Comparison of ENCODE assay signal across 27 cellular contexts in genomic region chr12:5434647-5434968, GRCh38. TPM values are rescaled to one million over a fixed set of nuclear protein-coding genes. Genes with fewer than 3 reads are reported as not detected.
A peak's percentile ranks its signal among the peaks of the same experiment; 100 is the strongest.
DNase-seq lines count a peak whose midpoint lies in the region; ATAC-seq and TF ChIP-seq lines count a peak whose summit lies in the region.
"Had no signal": no experiment of that assay in that cellular context is flagged by ENCODE, and none has a peak within 500 bp of the region (broad histone marks: within the 10 kb centered on the region; RNA-seq: fewer than 3 reads in every experiment).

No MANE protein-coding gene starts in this region.

- ATAC-seq in left lobe of liver (no peak), HG03175 (IDR thresholded peaks at IDR 0.05; ENCODE audit: unreplicated experiment) (no peak)
- ATAC-seq: activated CD8-positive, alpha-beta T cell treated with anti-CD3 and anti-CD28 coated beads for 36 hours; CD8-positive, alpha-beta T cell; effector memory CD8-positive, alpha-beta T cell; psoas muscle; Right ventricle myocardium inferior; stimulated activated naive CD8-positive, alpha-beta T cell treated with anti-CD3 and anti-CD28 coated beads, Interleukin-15, amount 100 ng/mL, for 72 hours had no signal

- no peak overlapping the region for H2AFZ ChIP-seq in hepatocyte

- WGBS in hepatocyte (ENCODE audit: low lambda C conversion rate, missing lambda C conversion rate) = 28% methylated on average over 3 of the region's 3 CpGs

- H3K4me1 ChIP-seq in hepatocyte (ENCODE audit: insufficient read depth) = peaks cover 35% of the 10 kb centered on the region

- no peaks in the 10 kb centered on the region for H3K9me3 ChIP-seq in hepatocyte (ENCODE audit: low read depth)
- H3K9me3 ChIP-seq: psoas muscle had no signal

- no peak overlapping the region for H3K27ac ChIP-seq in hepatocyte
- H3K27ac ChIP-seq: brain microvascular endothelial cell, KMS-11, psoas muscle had no signal

- H3K79me2 ChIP-seq in hepatocyte = peaks cover 71% of the 10 kb centered on the region

- no peak overlapping the region for H3K27ac Mint-ChIP-seq in osteocyte (ENCODE audit: unreplicated experiment)
- H3K27ac Mint-ChIP-seq: activated CD8-positive, alpha-beta T cell treated with anti-CD3 and anti-CD28 coated beads for 36 hours; CD8-positive, alpha-beta T cell; effector memory CD8-positive, alpha-beta T cell; stimulated activated naive CD8-positive, alpha-beta T cell treated with anti-CD3 and anti-CD28 coated beads, Interleukin-15, amount 100 ng/mL, for 72 hours had no signal

- peaks cover 9% of the 10 kb centered on the region for H4K20me1 ChIP-seq in hepatocyte (ENCODE audit: insufficient read depth, poor library complexity, severe bottlenecking)

- H3K4me3 ChIP-seq in WI38 (ENCODE audit: low read depth, low read length) = peak overlapping the region; percentile 86
- no peak overlapping the region for H3K4me3 ChIP-seq in hepatocyte
- H3K4me3 ChIP-seq: lung had no signal

- H3K36me3 ChIP-seq in hepatocyte (replicated peaks; ENCODE audit: insufficient read depth, low read depth) = no peaks in the 10 kb centered on the region
- H3K36me3 ChIP-seq: brain microvascular endothelial cell, tibial nerve had no signal

- peak overlapping the region; percentile 92 for H3K4me2 ChIP-seq in hepatocyte
- H3K4me2 ChIP-seq: KMS-11 had no signal

- no peaks in the 10 kb centered on the region for H3K9me2 ChIP-seq in hepatocyte (replicated peaks; ENCODE audit: insufficient read depth)

- H3K36me3 Mint-ChIP-seq in osteocyte (ENCODE audit: unreplicated experiment) = no peaks in the 10 kb centered on the region
- H3K36me3 Mint-ChIP-seq: CD8-positive, alpha-beta T cell had no signal

- peaks cover 44% of the 10 kb centered on the region for H3K27me3 Mint-ChIP-seq in osteocyte (ENCODE audit: unreplicated experiment)

- TF ChIP-seq CTCF in WI38 (IDR thresholded peaks at IDR 0.05; ENCODE audit: low read depth, low read length) (no peak), hepatocyte (IDR thresholded peaks at IDR 0.05; ENCODE audit: poor library complexity) (no peak), osteocyte (IDR thresholded peaks at IDR 0.05) (no peak)

- H3K27me3 ChIP-seq in hepatocyte = peaks cover 30% of the 10 kb centered on the region

- DNase-seq in NCI-H1694 treated with DMSO at 0.1 percent for 48 hours (lab: John Stamatoyannopoulos, UW) (peak; percentile 27), NCI-H1694 (lab: John Stamatoyannopoulos, UW) (no peak), hepatocyte (ENCODE audit: low spot score) (no peak), left lobe of liver (ENCODE audit: low spot score) (no peak), osteocyte (ENCODE audit: extremely low spot score, unreplicated experiment) (no peak), LoVo (ENCODE audit: low spot score) (no peak)
- DNase-seq: 8988T; activated CD8-positive, alpha-beta T cell treated with anti-CD3 and anti-CD28 coated beads for 36 hours; activated effector memory CD4-positive, alpha-beta T cell treated with Interleukin-2 at 50 U/mL for 16 hours; activated T-cell treated with anti-CD3 and anti-CD28 coated beads for 4 hours; brain microvascular endothelial cell; DMS 273 treated with DMSO at 0.1 percent for 48 hours; effector memory CD8-positive, alpha-beta T cell; kidney; NCI-H187; NCI-H226; psoas muscle; stimulated activated naive CD8-positive, alpha-beta T cell treated with anti-CD3 and anti-CD28 coated beads, Interleukin-15, amount 100 ng/mL, for 72 hours; SW 1271 had no signal

- peaks cover 19% of the 10 kb centered on the region for H3K4me1 Mint-ChIP-seq in osteocyte (ENCODE audit: unreplicated experiment)

- peaks cover 3% of the 10 kb centered on the region for H3K9me3 Mint-ChIP-seq in osteocyte (ENCODE audit: unreplicated experiment)
- H3K9me3 Mint-ChIP-seq: activated CD8-positive, alpha-beta T cell treated with anti-CD3 and anti-CD28 coated beads for 36 hours; stimulated activated naive CD8-positive, alpha-beta T cell treated with anti-CD3 and anti-CD28 coated beads, Interleukin-15, amount 100 ng/mL, for 72 hours had no signal

- no peak overlapping the region for H3K4me3 Mint-ChIP-seq in osteocyte (ENCODE audit: unreplicated experiment)
- H3K4me3 Mint-ChIP-seq: activated CD8-positive, alpha-beta T cell treated with anti-CD3 and anti-CD28 coated beads for 36 hours; CD8-positive, alpha-beta T cell; effector memory CD8-positive, alpha-beta T cell; stimulated activated naive CD8-positive, alpha-beta T cell treated with anti-CD3 and anti-CD28 coated beads, Interleukin-15, amount 100 ng/mL, for 72 hours had no signal

RNA-seq across cellular contexts. Expression of gene NTF3, which starts 2.7 kb away (rescaled TPM):
- 5.0 and 6.9 TPM in 2 replicates for total RNA-seq in hepatocyte
- polyA plus RNA-seq in hepatocyte = 6.3 and 7.1 TPM in 2 replicates
- total RNA-seq in left lobe of liver = 4.6 TPM
- total RNA-seq in osteocyte = 1.1 and 1.2 TPM in 2 replicates
- total RNA-seq: activated CD8-positive, alpha-beta T cell treated with anti-CD3 and anti-CD28 coated beads for 36 hours; CD8-positive, alpha-beta T cell; HT1080 had no signal
